14 cellular contexts compared by ENCODE assay signal in the genomic region with DNA sequence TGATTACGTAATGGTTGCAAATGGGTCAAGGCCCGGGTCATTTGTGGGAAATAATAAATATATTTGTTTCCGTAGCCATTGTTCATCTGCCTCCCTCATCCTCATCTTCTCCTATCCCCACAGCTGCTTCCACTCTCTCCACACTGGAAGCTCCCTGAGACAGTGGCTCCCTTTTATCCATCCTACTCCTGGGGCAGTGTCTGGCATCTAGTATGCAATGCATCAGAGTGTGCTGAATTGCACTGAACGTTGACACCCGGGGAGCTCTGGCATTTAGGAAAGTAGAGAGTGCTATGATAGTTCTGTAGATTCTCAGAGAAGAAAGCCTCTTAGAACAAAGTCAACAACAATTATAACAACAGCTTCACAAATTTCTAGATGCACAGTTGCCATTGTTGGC. TPM values are rescaled to one million over a fixed set of nuclear protein-coding genes. Genes with fewer than 3 reads are reported as not detected.
DNase-seq lines count a peak whose midpoint lies in the region; TF ChIP-seq lines count a peak whose summit lies in the region.
"Had no signal": no experiment of that assay in that cellular context is flagged by ENCODE, and none has a peak within 500 bp of the region (broad histone marks: within the 10 kb centered on the region; RNA-seq: fewer than 3 reads in every experiment).

No MANE protein-coding gene starts in this region.

- H3K27ac Mint-ChIP-seq in MCF 10A (ENCODE audit: low read depth, unreplicated experiment) = peak overlapping the region; percentile 81

- H3K4me1 ChIP-seq in breast epithelium = no peaks in the 10 kb centered on the region
- H3K4me1 ChIP-seq: HAP-1 had no signal

- TF ChIP-seq POLR2A in breast epithelium (IDR thresholded peaks at IDR 0.05) = no peak

- peak overlapping the region; percentile 4 for H3K4me3 Mint-ChIP-seq in MCF 10A (ENCODE audit: unreplicated experiment)

- no peak overlapping the region for H3K4me3 ChIP-seq in breast epithelium
- H3K4me3 ChIP-seq: HAP-1 had no signal

- H3K4me1 Mint-ChIP-seq in MCF 10A (ENCODE audit: insufficient read depth, unreplicated experiment) = peaks cover 70% of the 10 kb centered on the region

- no peaks in the 10 kb centered on the region for H3K27me3 ChIP-seq in breast epithelium

- intact Hi-C loops in MCF 10A (cut with micrococcal nuclease) = no loop called here
- intact Hi-C loops in breast epithelium (cut with DNase I; ENCODE audit: low total_unique reads) = no loop called here

- CTCF ChIA-PET in MCF 10A (lab: Yijun Ruan, JAX) = interaction anchor here (0.5 to 1.1 kb wide), 2 partner anchors 55 to 562 kb away, joined by 3 read pairs; no protein-coding TSS in a partner anchor

- H3K9me3 Mint-ChIP-seq in MCF 10A (ENCODE audit: unreplicated experiment) = no peaks in the 10 kb centered on the region

- POLR2A ChIA-PET in MCF 10A (lab: Yijun Ruan, JAX) = interaction anchor here (0.7 to 10.3 kb wide), 16 partner anchors 10 to 1146 kb away, joined by 3 to 78 read pairs (median 5); partner anchors contain the start of genes NAB1 and NEMP2

- no peak for TF ChIP-seq CTCF in MCF 10A (IDR thresholded peaks at IDR 0.05; ENCODE audit: unreplicated experiment)
- no peak for TF ChIP-seq CTCF in breast epithelium (IDR thresholded peaks at IDR 0.05)

- no peaks in the 10 kb centered on the region for H3K36me3 ChIP-seq in breast epithelium
- H3K36me3 ChIP-seq: HAP-1 had no signal

- H3K27ac ChIP-seq in breast epithelium (no peak overlapping the region), temporal lobe (ENCODE audit: low read depth, low read length) (peak overlapping the region; percentile 65)

- H3K36me3 Mint-ChIP-seq in MCF 10A (ENCODE audit: insufficient read depth, unreplicated experiment) = peaks cover 5% of the 10 kb centered on the region

- no peak for DNase-seq in MCF 10A (ENCODE audit: unreplicated experiment)
- no peak for DNase-seq in breast epithelium (ENCODE audit: low spot score in 2 of 2)
- DNase-seq in foreskin melanocyte = peak; percentile 29
- peak; percentile 15 for DNase-seq in myocyte (ENCODE audit: low read depth)
- no peak for DNase-seq in NCI-H1417 treated with DMSO at 0.1 percent for 48 hours (lab: John Stamatoyannopoulos, UW)
- DNase-seq in DMS 273 treated with DMSO at 0.1 percent for 48 hours (lab: John Stamatoyannopoulos, UW) = no peak
- DNase-seq in EL = no peak
- DNase-seq: 8988T, NCI-H1048, NCI-H1694, NCI-H748 treated with DMSO at 0.1 percent for 48 hours, PC-3 had no signal

- no peaks in the 10 kb centered on the region for H3K27me3 Mint-ChIP-seq in MCF 10A (ENCODE audit: insufficient read depth, unreplicated experiment)

- no peaks in the 10 kb centered on the region for H3K9me3 ChIP-seq in breast epithelium
- H3K9me3 ChIP-seq: HAP-1 had no signal

- BruUV-seq in MCF 10A (replicated peaks; lab: Mats Ljungman, UMichigan) = no TSS peak

RNA-seq across cellular contexts. Expression of gene NAB1, which starts 45.5 kb away (rescaled TPM):
- 40.3 and 48.5 TPM in 2 replicates for total RNA-seq in MCF 10A (2022)
- total RNA-seq in breast epithelium = 10 to 100 TPM; 40.2 to 76.2 (median 71.8) TPM
- total RNA-seq in myocyte = 35.2 and 43.7 TPM in 2 replicates
- 15.3 TPM for polyA plus RNA-seq in myocyte (2012)
- total RNA-seq in temporal lobe = 44.7 TPM

Comparison
In these comparisons a context has a peak if more than half of its experiments do, and no peak if none do; other contexts are left out.
1. DNase-seq: peak in foreskin melanocyte (single experiment) and myocyte (single experiment); none in MCF 10A (single experiment), breast epithelium (0 of 2), NCI-H1417 treated with DMSO at 0.1 percent for 48 hours (single experiment), DMS 273 treated with DMSO at 0.1 percent for 48 hours (single experiment) and EL (single experiment).